Comparison of ENCODE assay signal across 13 cellular contexts in the genomic region with DNA sequence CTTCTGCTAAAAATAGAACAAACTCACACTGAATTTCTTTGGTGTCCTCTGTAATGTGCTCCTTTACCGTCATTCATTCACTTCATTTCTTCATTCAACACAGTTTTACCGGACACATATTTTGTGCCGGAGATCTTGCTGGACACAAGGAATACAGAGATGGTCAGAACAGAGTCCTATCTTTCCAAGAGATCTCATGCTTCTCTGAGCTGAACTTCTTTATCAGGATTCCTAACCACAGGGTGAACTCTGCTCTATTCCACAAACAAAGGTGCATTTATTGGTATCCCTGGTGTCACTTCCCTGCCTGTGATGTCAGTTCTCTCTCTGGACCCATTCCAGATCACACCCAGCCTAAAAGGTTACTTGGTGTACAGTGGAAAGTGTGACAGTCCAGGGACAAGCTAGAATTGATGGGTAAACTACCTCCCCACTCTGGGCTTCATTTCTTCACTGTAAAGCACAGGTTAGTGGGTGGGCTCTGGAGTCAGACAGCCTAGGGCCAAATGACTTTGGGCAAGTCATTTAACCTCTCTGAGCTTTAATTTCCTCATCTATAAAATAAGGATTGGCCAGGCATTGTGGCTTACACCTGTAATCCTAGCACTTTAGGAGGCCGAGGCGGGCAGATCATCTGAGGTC. TPM values are rescaled to one million over a fixed set of nuclear protein-coding genes. Genes with fewer than 3 reads are reported as not detected.
A peak's percentile ranks its signal among the peaks of the same experiment; 100 is the strongest.
DNase-seq lines count a peak whose midpoint lies in the region; FAIRE-seq and TF ChIP-seq lines count a peak whose summit lies in the region.
"Had no signal": no experiment of that assay in that cellular context is flagged by ENCODE, and none has a peak within 500 bp of the region (broad histone marks: within the 10 kb centered on the region; RNA-seq: fewer than 3 reads in every experiment).

No MANE protein-coding gene starts in this region.

- H3K36me3 Mint-ChIP-seq in CD4-positive, alpha-beta memory T cell = peaks cover 6 to 45% of the 10 kb centered on the region in 2 donors
- peaks cover 13% of the 10 kb centered on the region for H3K36me3 Mint-ChIP-seq in astrocyte (ENCODE audit: low read depth, unreplicated experiment)

- no peaks in the 10 kb centered on the region for H3K27me3 ChIP-seq in CD4-positive, alpha-beta memory T cell (ENCODE audit: insufficient read depth, low read length)
- H3K27me3 ChIP-seq in astrocyte (ENCODE audit: insufficient read depth, low read length) (no peaks in the 10 kb centered on the region), HAP-1 (ENCODE audit: low read depth) (no peaks in the 10 kb centered on the region)
- H3K27me3 ChIP-seq: esophagus squamous epithelium had no signal

- peaks cover 8% of the 10 kb centered on the region for H4K20me1 ChIP-seq in astrocyte (ENCODE audit: insufficient read depth, low read length)

- intact Hi-C loops in CD4-positive, alpha-beta memory T cell (cut with micrococcal nuclease) = no loop called here

- H3K9ac ChIP-seq in astrocyte (ENCODE audit: low read length) = no peak overlapping the region

- in situ Hi-C loops in HAP-1 (cut with MboI; ENCODE audit: low sequenced_read_pairs) = no loop called here

- H3K4me3 ChIP-seq in CD4-positive, alpha-beta memory T cell (ENCODE audit: low read length in 2 of 2) = no peak overlapping the region
- no peak overlapping the region for H3K4me3 ChIP-seq in astrocyte (ENCODE audit: insufficient read depth, low read depth, low read length)
- H3K4me3 ChIP-seq in HAP-1 = no peak overlapping the region
- H3K4me3 ChIP-seq: esophagus squamous epithelium had no signal

- CTCF ChIA-PET in CD4-positive, alpha-beta memory T cell (lab: Charles Lee; ENCODE audit: partially characterized antibody) = no interaction called here

- H3K9me3 ChIP-seq in CD4-positive, alpha-beta memory T cell (ENCODE audit: control insufficient read depth in 1 of 2, low read length in 2 of 2) = no peaks in the 10 kb centered on the region
- H3K9me3 ChIP-seq in astrocyte (ENCODE audit: insufficient read depth, low read depth, low read length) = no peaks in the 10 kb centered on the region
- no peaks in the 10 kb centered on the region for H3K9me3 ChIP-seq in HAP-1
- H3K9me3 ChIP-seq: esophagus squamous epithelium had no signal

- H3K4me3 Mint-ChIP-seq in CD4-positive, alpha-beta memory T cell = no peak overlapping the region
- H3K4me3 Mint-ChIP-seq in astrocyte (ENCODE audit: unreplicated experiment) = peak overlapping the region; percentile 41

- H3K4me2 ChIP-seq in astrocyte (ENCODE audit: low read length) = no peak overlapping the region

- H3K36me3 ChIP-seq in CD4-positive, alpha-beta memory T cell (ENCODE audit: insufficient read depth, low read length) = peaks cover 23% of the 10 kb centered on the region
- H3K36me3 ChIP-seq in astrocyte (ENCODE audit: insufficient read depth, low read length) = peaks cover 2% of the 10 kb centered on the region
- H3K36me3 ChIP-seq in HAP-1 (replicated peaks) = peaks cover 9% of the 10 kb centered on the region

- FAIRE-seq in astrocyte (lab: Jason Lieb, UNC) = no peak

- H3K27me3 Mint-ChIP-seq in CD4-positive, alpha-beta memory T cell = no peaks in the 10 kb centered on the region
- H3K27me3 Mint-ChIP-seq in astrocyte (ENCODE audit: low read depth, unreplicated experiment) = no peaks in the 10 kb centered on the region

- H3K9me3 Mint-ChIP-seq in CD4-positive, alpha-beta memory T cell = no peaks in the 10 kb centered on the region
- H3K9me3 Mint-ChIP-seq in astrocyte (ENCODE audit: unreplicated experiment) = peaks cover 2% of the 10 kb centered on the region

- H3K27ac Mint-ChIP-seq in CD4-positive, alpha-beta memory T cell = peak overlapping the region in 4 of 7 donors; percentile 13 to 66 (median 48)
- H3K27ac Mint-ChIP-seq in astrocyte (ENCODE audit: unreplicated experiment) = peak overlapping the region; percentile 43

- peaks cover 21% of the 10 kb centered on the region for H3K4me1 ChIP-seq in CD4-positive, alpha-beta memory T cell (ENCODE audit: insufficient read depth, low read length)
- H3K4me1 ChIP-seq in astrocyte (ENCODE audit: insufficient read depth, low read length) (no peaks in the 10 kb centered on the region), HAP-1 (peaks cover 6% of the 10 kb centered on the region; the same call in 1 of the 2 replicates)

- H3K27ac ChIP-seq in CD4-positive, alpha-beta memory T cell (ENCODE audit: low read depth, low read length) = no peak overlapping the region
- H3K27ac ChIP-seq in astrocyte (ENCODE audit: low read depth, low read length) = no peak overlapping the region

- no peak overlapping the region for H2AFZ ChIP-seq in astrocyte (ENCODE audit: low read depth, low read length)

- POLR2A ChIA-PET in CD4-positive, alpha-beta memory T cell (lab: Charles Lee; ENCODE audit: partially characterized antibody) = interaction anchor here (1.8 kb wide), 1 partner anchor 13 kb away, joined by 10 read pairs; the partner anchor contains the start of gene RPL27

- no peaks in the 10 kb centered on the region for H3K79me2 ChIP-seq in astrocyte (ENCODE audit: insufficient read depth, low read length)

- no peak for DNase-seq in CD4-positive, alpha-beta memory T cell
- peak; percentile 41 for DNase-seq in HuH-7.5 (ENCODE audit: low spot score)
- no peak for DNase-seq in astrocyte (ENCODE audit: low read depth)
- DNase-seq in mucosa of gallbladder (ENCODE audit: low spot score) = peak; percentile 77
- DNase-seq in dermis blood vessel endothelial cell = no peak
- DNase-seq in T-helper 9 cell = no peak
- no peak for DNase-seq in HAP-1 (ENCODE audit: low spot score in 2 of 2)
- no peak for DNase-seq in CD1c-positive myeloid dendritic cell (ENCODE audit: extremely low spot score)
- DNase-seq: activated naive CD4-positive, alpha-beta T cell; C1 segment of cervical spinal cord; esophagus squamous epithelium; Karpas-422 had no signal

- H3K4me1 Mint-ChIP-seq in CD4-positive, alpha-beta memory T cell = peaks cover 8 to 31% (median 20%) of the 10 kb centered on the region in 4 donors
- peaks cover 30% of the 10 kb centered on the region for H3K4me1 Mint-ChIP-seq in astrocyte (ENCODE audit: low read depth, unreplicated experiment)

- no peak for TF ChIP-seq CTCF in astrocyte (IDR thresholded peaks at IDR 0.05; ENCODE audit: insufficient read depth, low read depth, low read length)

RNA-seq across cellular contexts. Expression of gene IFI35, which starts 4.2 kb away (rescaled TPM):
- total RNA-seq in CD4-positive, alpha-beta memory T cell = 10 to 100 TPM; 33.1 to 40.3 TPM
- polyA plus RNA-seq in CD4-positive, alpha-beta memory T cell = 10 to 100 TPM; 55.4 to 66.2 TPM
- total RNA-seq in astrocyte (60.5 and 72.8 TPM in 2 replicates), mucosa of gallbladder (27.0 TPM), dermis blood vessel endothelial cell (15.9 and 19.4 TPM in 2 replicates)

RNA-seq across cellular contexts. Expression of gene VAT1, which starts 11.4 kb away (rescaled TPM):
- total RNA-seq in CD4-positive, alpha-beta memory T cell = 10 to 100 TPM; 61.5 to 67.5 TPM
- 10 to 100 TPM; 52.6 to 66.2 TPM for polyA plus RNA-seq in CD4-positive, alpha-beta memory T cell
- total RNA-seq in astrocyte (348 and 413 TPM in 2 replicates), mucosa of gallbladder (122 TPM), dermis blood vessel endothelial cell (195 and 261 TPM in 2 replicates)

RNA-seq across cellular contexts. Expression of gene RPL27, which starts 12.6 kb away (rescaled TPM):
- 1,000 to 10,000 TPM; 1,574 to 1,622 TPM for total RNA-seq in CD4-positive, alpha-beta memory T cell
- 1,000 to 10,000 TPM; 1,528 to 2,293 TPM for polyA plus RNA-seq in CD4-positive, alpha-beta memory T cell
- 993 and 1,032 TPM in 2 replicates for total RNA-seq in astrocyte
- total RNA-seq in mucosa of gallbladder = 611 TPM
- 842 and 1,058 TPM in 2 replicates for total RNA-seq in dermis blood vessel endothelial cell

RNA-seq across cellular contexts. Expression of gene RND2, which starts 14.2 kb away (rescaled TPM):
- total RNA-seq in CD4-positive, alpha-beta memory T cell = under 1 TPM; 0.28 to 0.29 TPM
- polyA plus RNA-seq in CD4-positive, alpha-beta memory T cell = under 1 TPM; 0.13 to 0.26 TPM
- total RNA-seq in astrocyte (1.3 and 2.3 TPM in 2 replicates), mucosa of gallbladder (2.8 TPM), dermis blood vessel endothelial cell (0.14 and 0.17 TPM in 2 replicates)
- total RNA-seq: T-helper 1 cell treated with Interleukin-12 subunit alpha and Interleukin-12 subunit beta and Interleukin-4 antibody, amounts not matched to agents 30 ng/mL and 1 ng/mL, for 36 hours had no signal

RNA-seq across cellular contexts. Expression of gene RUNDC1, which starts 30.4 kb away (rescaled TPM):
- 10 to 100 TPM; 24.1 to 25.5 TPM for total RNA-seq in CD4-positive, alpha-beta memory T cell
- polyA plus RNA-seq in CD4-positive, alpha-beta memory T cell = 10 to 100 TPM; 12.8 to 17.7 TPM
- 13.2 and 13.8 TPM in 2 replicates for total RNA-seq in astrocyte
- 26.0 TPM for total RNA-seq in mucosa of gallbladder
- 10.1 and 14.1 TPM in 2 replicates for total RNA-seq in dermis blood vessel endothelial cell

Comparison
In these comparisons a context has a peak if more than half of its experiments do, and no peak if none do; other contexts are left out.
1. DNase-seq: peak in HuH-7.5 (single experiment) and mucosa of gallbladder (single experiment); none in CD4-positive, alpha-beta memory T cell (0 of 5), astrocyte (single experiment), dermis blood vessel endothelial cell (single experiment), T-helper 9 cell (single experiment), HAP-1 (0 of 2) and CD1c-positive myeloid dendritic cell (single experiment).